Comparison of ENCODE assay signal across 8 cellular contexts in genomic region chrX:72307646-72308051, GRCh38. TPM values are rescaled to one million over a fixed set of nuclear protein-coding genes. Genes with fewer than 3 reads are reported as not detected.
DNase-seq lines count a peak whose midpoint lies in the region; ATAC-seq, FAIRE-seq and TF ChIP-seq lines count a peak whose summit lies in the region.

No MANE protein-coding gene starts in this region.

- no peak overlapping the region for H3K9ac ChIP-seq in HepG2 (ENCODE audit: insufficient read depth, low read depth, low read length)

- no peaks in the 10 kb centered on the region for H3K36me3 Mint-ChIP-seq in T-helper 2 cell treated with Interferon-gamma antibody and Interleukin-4, amounts not matched to agents 5 μg/mL and 100 μg/mL, for 36 hours (ENCODE audit: low read depth)
- H3K36me3 Mint-ChIP-seq in activated naive CD8-positive, alpha-beta T cell: no peaks in the 10 kb centered on the region

- POLR2A ChIA-PET in HepG2 (lab: Yijun Ruan, JAX): no interaction called here

- H3K27ac ChIP-seq in HepG2 (ENCODE audit: extremely low read length, insufficient read depth, low read length) (no peak overlapping the region), stomach (no peak overlapping the region)

- peak overlapping the region; percentile 72; the same call in 1 of the 2 replicates for H3K4me2 ChIP-seq in HepG2 (ENCODE audit: low read depth, low read length)

- no peak for TF ChIP-seq EP300 in HepG2 (IDR thresholded peaks at IDR 0.05; ENCODE audit: low read depth in 2 of 2, low read length in 2 of 2)
- TF ChIP-seq EP300 in HepG2 (CRISPR knock-in tag; IDR thresholded peaks at IDR 0.05; ENCODE audit: borderline replicate concordance): no peak
- no peak for TF ChIP-seq EP300 in stomach (IDR thresholded peaks at IDR 0.05)

- no peak; the same call in 2 of the 3 replicates for ATAC-seq in HepG2
- ATAC-seq in HG03378 (IDR thresholded peaks at IDR 0.05; ENCODE audit: unreplicated experiment): no peak
- ATAC-seq in HG03439 (IDR thresholded peaks at IDR 0.05; ENCODE audit: unreplicated experiment): no peak

- FAIRE-seq in HepG2 (lab: Jason Lieb, UNC): no peak

- no peaks in the 10 kb centered on the region for H3K79me2 ChIP-seq in HepG2 (ENCODE audit: insufficient read depth, low read length)

- no peak overlapping the region for H2AFZ ChIP-seq in HepG2 (ENCODE audit: low read length)

- intact Hi-C loops in HepG2 (cut with micrococcal nuclease; ENCODE audit: unreplicated experiment): no loop called here
- intact Hi-C loops in stomach (cut with DNase I; ENCODE audit: low total_unique reads): no loop called here

- CTCF ChIA-PET in HepG2 (lab: Yijun Ruan, JAX; ENCODE audit: low intra/inter-chr PET ratio, low total read pairs): no interaction called here

- H3K4me3 Mint-ChIP-seq in T-helper 2 cell treated with Interferon-gamma antibody and Interleukin-4, amounts not matched to agents 5 μg/mL and 100 μg/mL, for 36 hours: peak overlapping the region; percentile 29
- peak overlapping the region; percentile 72 for H3K4me3 Mint-ChIP-seq in activated naive CD8-positive, alpha-beta T cell

- peaks cover 12% of the 10 kb centered on the region for H3K4me1 Mint-ChIP-seq in T-helper 2 cell treated with Interferon-gamma antibody and Interleukin-4, amounts not matched to agents 5 μg/mL and 100 μg/mL, for 36 hours (ENCODE audit: low read depth)
- peaks cover 25% of the 10 kb centered on the region for H3K4me1 Mint-ChIP-seq in activated naive CD8-positive, alpha-beta T cell (ENCODE audit: low read depth)

- WGBS in HepG2 (ENCODE audit: low lambda C conversion rate): 4% methylated on average over 4 of the region's 17 CpGs
- 5 to 34% (median 19%) methylated on average over 8 to 17 of the region's 17 CpGs for WGBS in stomach, 5 donors

- H3K27me3 ChIP-seq in HepG2 (ENCODE audit: control insufficient read depth in 1 of 2, insufficient read depth in 2 of 2, low read length in 2 of 2) (peaks cover 6 to 55% of the 10 kb centered on the region in 2 experiments; a peak in 4 of 5 replicates), stomach (peaks cover 15 to 86% (median 70%) of the 10 kb centered on the region in 3 donors)

- no peak for TF ChIP-seq POLR2A in HepG2 (IDR thresholded peaks at IDR 0.05; ENCODE audit: insufficient read depth in 1 of 2, low read depth in 2 of 2, low read length in 2 of 2)
- no peak for TF ChIP-seq POLR2A in stomach (IDR thresholded peaks at IDR 0.05)

- no peak overlapping the region for H3K27ac Mint-ChIP-seq in T-helper 2 cell treated with Interferon-gamma antibody and Interleukin-4, amounts not matched to agents 5 μg/mL and 100 μg/mL, for 36 hours
- H3K27ac Mint-ChIP-seq in activated naive CD8-positive, alpha-beta T cell: no peak overlapping the region

- no peaks in the 10 kb centered on the region for H3K36me3 ChIP-seq in HepG2 (replicated peaks in 1 of 2; ENCODE audit: control insufficient read depth in 1 of 2, insufficient read depth in 2 of 2, low read length in 2 of 2)
- no peaks in the 10 kb centered on the region for H3K36me3 ChIP-seq in stomach

- peaks cover 60% of the 10 kb centered on the region for H3K27me3 Mint-ChIP-seq in T-helper 2 cell treated with Interferon-gamma antibody and Interleukin-4, amounts not matched to agents 5 μg/mL and 100 μg/mL, for 36 hours (ENCODE audit: low read depth)
- H3K27me3 Mint-ChIP-seq in activated naive CD8-positive, alpha-beta T cell: peaks cover 8% of the 10 kb centered on the region

- in situ Hi-C loops in HepG2 (cut with HindIII; ENCODE audit: extremely low pct_ligation_motif_present, low pct_unique_long_range_greater_than_20kb): loop anchor here (10.0 kb wide), 1 partner anchor 237 kb away; no protein-coding TSS in a partner anchor

- TF ChIP-seq CTCF in HepG2 (CRISPR knock-in tag; IDR thresholded peaks at IDR 0.05): no peak
- no peak for TF ChIP-seq CTCF in stomach (IDR thresholded peaks at IDR 0.05)

- no peaks in the 10 kb centered on the region for H3K9me3 ChIP-seq in HepG2 (ENCODE audit: low read length)
- no peaks in the 10 kb centered on the region for H3K9me3 ChIP-seq in stomach

- H3K9me3 Mint-ChIP-seq in T-helper 2 cell treated with Interferon-gamma antibody and Interleukin-4, amounts not matched to agents 5 μg/mL and 100 μg/mL, for 36 hours: no peaks in the 10 kb centered on the region
- no peaks in the 10 kb centered on the region for H3K9me3 Mint-ChIP-seq in activated naive CD8-positive, alpha-beta T cell (ENCODE audit: low read depth)

- TF ChIP-seq RAD21 in HepG2 (CRISPR knock-in tag; IDR thresholded peaks at IDR 0.05): no peak

- no TSS peak for BruUV-seq in HepG2 (replicated peaks; lab: Mats Ljungman, UMichigan)

- H3K4me3 ChIP-seq in HepG2 (replicated peaks in 1 of 3; ENCODE audit: insufficient read depth in 1 of 3, low read depth in 2 of 3, low read length in 3 of 3): peak overlapping the region in 2 of 3 experiments; percentile 30 to 60; a peak in 1 of 6 replicates
- peak overlapping the region; percentile 48 to 66 (median 54) for H3K4me3 ChIP-seq in stomach

- H4K20me1 ChIP-seq in HepG2 (ENCODE audit: insufficient read depth, low read length): no peaks in the 10 kb centered on the region

- DNase-seq in T-helper 2 cell treated with Interferon-gamma antibody and Interleukin-4, amounts not matched to agents 5 μg/mL and 100 μg/mL, for 36 hours (ENCODE audit: low spot score): no peak
- no peak for DNase-seq in T-helper 2 cell
- no peak for DNase-seq in HepG2 (ENCODE audit: low spot score)
- DNase-seq in stomach: no peak
- no peak for DNase-seq in iPS-NIHi7 (ENCODE audit: extremely low spot score)

- H3K4me1 ChIP-seq in HepG2 (ENCODE audit: insufficient read depth, low read length) (peaks cover 30% of the 10 kb centered on the region), stomach (peaks cover 9 to 51% (median 43%) of the 10 kb centered on the region in 4 donors)

TF ChIP-seq in HepG2, 621 proteins besides CTCF, POLR2A, EP300 and RAD21 (continues in another document):
- TF ChIP-seq NCOA2 (CRISPR knock-in tag; IDR thresholded peaks at IDR 0.05) (no peak), TCF7L2 (IDR thresholded peaks at IDR 0.05; ENCODE audit: low read depth, low read length) (no peak), EEA1 (CRISPR knock-in tag; IDR thresholded peaks at IDR 0.05; ENCODE audit: borderline replicate concordance) (no peak), ZNF629 (CRISPR knock-in tag; conservative IDR thresholded peaks at IDR 0.05) (no peak), ZNF446 (CRISPR knock-in tag; IDR thresholded peaks at IDR 0.05) (no peak)

RNA-seq across cellular contexts. Expression of gene CITED1, which starts 1.9 kb away (rescaled TPM):
- total RNA-seq in HepG2 (2016; rRNA removed; fragmentation: Illumina TruSeq; extraction: Trizol) (not detected in 2 replicates), stomach (1 to 10 TPM in 1 of 5 donors, not detected in 4; 1.7 TPM)
- not detected in 2 replicates for total RNA-seq in HepG2 (2016; cell fraction: cytosol; rRNA removed; fragmentation: Illumina TruSeq; extraction: Trizol; ENCODE audit: low read depth)
- not detected in 2 replicates for total RNA-seq in HepG2 (2016; cell fraction: insoluble cytoplasmic fraction; rRNA removed; fragmentation: Illumina TruSeq; extraction: Trizol)
- 0.34 TPM in 1 of 2 replicates, not detected in the other for total RNA-seq in HepG2 (2016; cell fraction: membrane; rRNA removed; fragmentation: Illumina TruSeq; extraction: Trizol)
- 0.53 TPM in 1 of 2 replicates, not detected in the other for total RNA-seq in HepG2 (2016; cell fraction: nucleus; rRNA removed; fragmentation: Illumina TruSeq; extraction: Trizol)
- polyA plus RNA-seq in HepG2 (2011; rRNA removed) (0.09 TPM in 1 of 2 replicates, not detected in the other), stomach (under 1 TPM in 1 of 3 donors, not detected in 2; 0.60 TPM)
- polyA plus RNA-seq in HepG2 (2011; cell fraction: cytosol; rRNA removed): 0.15 TPM in 1 of 2 replicates, not detected in the other
- polyA plus RNA-seq in HepG2 (2011; cell fraction: nucleus; rRNA removed): 0.29 TPM in 1 of 2 replicates, not detected in the other
- polyA plus RNA-seq in HepG2 (2012): not detected in 2 replicates
- 0.27 and 0.35 TPM in 2 replicates for polyA plus RNA-seq in HepG2 (2016; cell fraction: cytosol; fragmentation: Illumina TruSeq; extraction: Trizol; ENCODE audit: low read depth)
- polyA plus RNA-seq in HepG2 (2016; cell fraction: insoluble cytoplasmic fraction; fragmentation: Illumina TruSeq; extraction: Trizol; ENCODE audit: low read depth): not detected in 2 replicates
- polyA plus RNA-seq in HepG2 (2016; cell fraction: membrane; fragmentation: Illumina TruSeq; extraction: Trizol; ENCODE audit: low read depth): not detected in 2 replicates
- polyA plus RNA-seq in HepG2 (2016; cell fraction: nucleus; fragmentation: Illumina TruSeq; extraction: Trizol; ENCODE audit: insufficient read depth, low read depth): 0.77 TPM in 1 of 2 replicates, not detected in the other
- polyA minus RNA-seq in HepG2 (2011; rRNA and poly(A)+ RNA removed; ENCODE audit: low replicate concordance): 0.38 and 1.3 TPM in 2 replicates
- not detected in 2 replicates for polyA minus RNA-seq in HepG2 (2011; cell fraction: cytosol; rRNA and poly(A)+ RNA removed)
- polyA minus RNA-seq in HepG2 (2011; cell fraction: nucleus; rRNA and poly(A)+ RNA removed): not detected in 2 replicates

RNA-seq across cellular contexts. Expression of gene RPS4X, which starts 30.6 kb away (rescaled TPM):
- total RNA-seq in HepG2 (2016; rRNA removed; fragmentation: Illumina TruSeq; extraction: Trizol) (796 and 972 TPM in 2 replicates), stomach (1,000 to 10,000 TPM in 1 of 5 donors, 100 to 1,000 TPM in 4; 199 to 1,324 (median 665) TPM)
- 1,084 and 1,255 TPM in 2 replicates for total RNA-seq in HepG2 (2016; cell fraction: cytosol; rRNA removed; fragmentation: Illumina TruSeq; extraction: Trizol; ENCODE audit: low read depth)
- total RNA-seq in HepG2 (2016; cell fraction: insoluble cytoplasmic fraction; rRNA removed; fragmentation: Illumina TruSeq; extraction: Trizol): 778 and 945 TPM in 2 replicates
- 1,905 and 2,048 TPM in 2 replicates for total RNA-seq in HepG2 (2016; cell fraction: membrane; rRNA removed; fragmentation: Illumina TruSeq; extraction: Trizol)
- total RNA-seq in HepG2 (2016; cell fraction: nucleus; rRNA removed; fragmentation: Illumina TruSeq; extraction: Trizol): 275 and 295 TPM in 2 replicates
- polyA plus RNA-seq in HepG2 (2011; rRNA removed) (1,199 and 1,289 TPM in 2 replicates), stomach (1,000 to 10,000 TPM in 2 of 3 donors, 100 to 1,000 TPM in 1; 984 to 1,958 (median 1,274) TPM)
- 1,509 and 1,662 TPM in 2 replicates for polyA plus RNA-seq in HepG2 (2011; cell fraction: cytosol; rRNA removed)
- 301 and 377 TPM in 2 replicates for polyA plus RNA-seq in HepG2 (2011; cell fraction: nucleus; rRNA removed)
- 1,270 and 1,395 TPM in 2 replicates for polyA plus RNA-seq in HepG2 (2012)
- 1,609 and 1,819 TPM in 2 replicates for polyA plus RNA-seq in HepG2 (2016; cell fraction: cytosol; fragmentation: Illumina TruSeq; extraction: Trizol; ENCODE audit: low read depth)
- polyA plus RNA-seq in HepG2 (2016; cell fraction: insoluble cytoplasmic fraction; fragmentation: Illumina TruSeq; extraction: Trizol; ENCODE audit: low read depth): 1,262 and 1,290 TPM in 2 replicates
- polyA plus RNA-seq in HepG2 (2016; cell fraction: membrane; fragmentation: Illumina TruSeq; extraction: Trizol; ENCODE audit: low read depth): 2,384 and 2,506 TPM in 2 replicates
- polyA plus RNA-seq in HepG2 (2016; cell fraction: nucleus; fragmentation: Illumina TruSeq; extraction: Trizol; ENCODE audit: insufficient read depth, low read depth): 573 and 598 TPM in 2 replicates
- polyA minus RNA-seq in HepG2 (2011; rRNA and poly(A)+ RNA removed; ENCODE audit: low replicate concordance): 414 and 1,377 TPM in 2 replicates
- polyA minus RNA-seq in HepG2 (2011; cell fraction: cytosol; rRNA and poly(A)+ RNA removed): 414 and 464 TPM in 2 replicates
- 140 and 217 TPM in 2 replicates for polyA minus RNA-seq in HepG2 (2011; cell fraction: nucleus; rRNA and poly(A)+ RNA removed)
